In genomic region chr12:113064395-113065125, GRCh38 we compare ENCODE assay signal across 22 cellular contexts. TPM values are rescaled to one million over a fixed set of nuclear protein-coding genes. Genes with fewer than 3 reads are reported as not detected.
DNase-seq lines count a peak whose midpoint lies in the region; TF ChIP-seq lines count a peak whose summit lies in the region.
"Had no signal": no experiment of that assay in that cellular context is flagged by ENCODE, and none has a peak within 500 bp of the region (broad histone marks: within the 10 kb centered on the region; RNA-seq: fewer than 3 reads in every experiment).

No MANE protein-coding gene starts in this region.

- TF ChIP-seq CTCF in OCI-LY1 (IDR thresholded peaks at IDR 0.05; ENCODE audit: low read length) = no peak
- TF ChIP-seq CTCF in glutamatergic neuron (IDR thresholded peaks at IDR 0.05; ENCODE audit: partially characterized antibody, unreplicated experiment) = no peak
- TF ChIP-seq CTCF in Caco-2 (IDR thresholded peaks at IDR 0.05; ENCODE audit: insufficient read depth in 1 of 2, low read depth in 1 of 2, low read length in 1 of 2, severe bottlenecking in 1 of 2, unreplicated experiment in 1 of 2) = no peak

- H3K27ac ChIP-seq in BLaER1 (0 out of 2 replicates have a peak overlapping the region, but pooled peaks have one; percentile 45), OCI-LY1 (ENCODE audit: low read depth, low read length, poor library complexity, severe bottlenecking) (peak overlapping the region; percentile 99)
- H3K27ac ChIP-seq: adrenal gland, KMS-11 had no signal

- H3K4me1 Mint-ChIP-seq in glutamatergic neuron (ENCODE audit: low read depth, unreplicated experiment) (peaks cover 9% of the 10 kb centered on the region), Caco-2 (ENCODE audit: low read depth, unreplicated experiment) (no peaks in the 10 kb centered on the region)
- H3K4me1 Mint-ChIP-seq in activated T-helper 2 cell treated with anti-CD3 and anti-CD28 coated beads, Interferon-gamma antibody, Interleukin-2, Interleukin-4, amounts not matched to agents 10 μg/mL and 5 μg/mL and 100 μg/mL, durations not matched to agents 14 hours and 24 hours and 36 hours (ENCODE audit: low read depth) = no peaks in the 10 kb centered on the region
- H3K4me1 Mint-ChIP-seq: mesothelial cell of epicardium had no signal

- H3F3A ChIP-seq in OCI-LY1 (ENCODE audit: insufficient read depth, low read length) = peaks cover 12% of the 10 kb centered on the region

- CTCF ChIA-PET in Caco-2 (lab: Charles Lee) = no interaction called here

- H3K9me3 Mint-ChIP-seq in glutamatergic neuron (ENCODE audit: unreplicated experiment) = peaks cover 3% of the 10 kb centered on the region
- H3K9me3 Mint-ChIP-seq in Caco-2 (ENCODE audit: unreplicated experiment) = no peaks in the 10 kb centered on the region
- no peaks in the 10 kb centered on the region for H3K9me3 Mint-ChIP-seq in activated T-helper 2 cell treated with anti-CD3 and anti-CD28 coated beads, Interferon-gamma antibody, Interleukin-2, Interleukin-4, amounts not matched to agents 10 μg/mL and 5 μg/mL and 100 μg/mL, durations not matched to agents 14 hours and 24 hours and 36 hours
- H3K9me3 Mint-ChIP-seq: activated T-helper 1 cell treated with anti-CD3 and anti-CD28 coated beads, Interleukin-12 subunit alpha, Interleukin-12 subunit beta, Interleukin-2, Interleukin-4 antibody, amounts not matched to agents 30 ng/mL and 10 ng/mL and 1 ng/mL, durations not matched to agents 14 hours and 24 hours and 36 hours; dendritic cell treated with granulocyte-macrophage colony-stimulating factor and Interleukin-4, amounts not matched to agents 40 ng/mL and 50 ng/mL, for 4 days; mesothelial cell of epicardium; nephron progenitor cell had no signal

- BruUV-seq in Caco-2 (replicated peaks; lab: Mats Ljungman, UMichigan) = no TSS peak

- H2AFZ ChIP-seq in OCI-LY1 (ENCODE audit: low read length) = no peak overlapping the region

- H3K27me3 ChIP-seq in BLaER1 = no peaks in the 10 kb centered on the region
- no peaks in the 10 kb centered on the region for H3K27me3 ChIP-seq in OCI-LY1 (ENCODE audit: insufficient read depth, low read length)
- H3K27me3 ChIP-seq in Caco-2 (replicated peaks; ENCODE audit: control insufficient read depth, insufficient read depth, low read length) = no peaks in the 10 kb centered on the region

- no peak overlapping the region for H3K9ac ChIP-seq in BLaER1
- peak overlapping the region; percentile 85 for H3K9ac ChIP-seq in OCI-LY1 (ENCODE audit: low read length)
- H3K9ac ChIP-seq: KMS-11 had no signal

- no peaks in the 10 kb centered on the region for H3K9me3 ChIP-seq in BLaER1
- no peaks in the 10 kb centered on the region for H3K9me3 ChIP-seq in OCI-LY1 (ENCODE audit: low read length)
- H3K9me3 ChIP-seq in Caco-2 = no peaks in the 10 kb centered on the region
- H3K9me3 ChIP-seq: adrenal gland had no signal

- H3K36me3 Mint-ChIP-seq in glutamatergic neuron (ENCODE audit: unreplicated experiment) (no peaks in the 10 kb centered on the region), Caco-2 (ENCODE audit: insufficient read depth, unreplicated experiment) (no peaks in the 10 kb centered on the region)
- no peaks in the 10 kb centered on the region for H3K36me3 Mint-ChIP-seq in activated T-helper 2 cell treated with anti-CD3 and anti-CD28 coated beads, Interferon-gamma antibody, Interleukin-2, Interleukin-4, amounts not matched to agents 10 μg/mL and 5 μg/mL and 100 μg/mL, durations not matched to agents 14 hours and 24 hours and 36 hours (ENCODE audit: low read depth)
- H3K36me3 Mint-ChIP-seq: activated CD8-positive, alpha-beta memory T cell treated with anti-CD3 and anti-CD28 coated beads, Interleukin-2, amount 10 ng/mL, durations not matched to agents 7 days and 5 days; mesothelial cell of epicardium had no signal

- H3K27me3 Mint-ChIP-seq in glutamatergic neuron (ENCODE audit: unreplicated experiment) = peaks cover 9% of the 10 kb centered on the region
- H3K27me3 Mint-ChIP-seq in Caco-2 (ENCODE audit: insufficient read depth, unreplicated experiment) = peaks cover 3% of the 10 kb centered on the region
- H3K27me3 Mint-ChIP-seq in activated T-helper 2 cell treated with anti-CD3 and anti-CD28 coated beads, Interferon-gamma antibody, Interleukin-2, Interleukin-4, amounts not matched to agents 10 μg/mL and 5 μg/mL and 100 μg/mL, durations not matched to agents 14 hours and 24 hours and 36 hours (ENCODE audit: low read depth) = no peaks in the 10 kb centered on the region
- H3K27me3 Mint-ChIP-seq: activated CD8-positive, alpha-beta memory T cell treated with anti-CD3 and anti-CD28 coated beads, Interleukin-2, amount 10 ng/mL, durations not matched to agents 7 days and 5 days had no signal

- H3K79me2 ChIP-seq in OCI-LY1 (ENCODE audit: insufficient read depth, low read length) = peaks cover 63% of the 10 kb centered on the region

- intact Hi-C loops in Caco-2 (cut with micrococcal nuclease; ENCODE audit: unreplicated experiment) = no loop called here
- intact Hi-C loops in activated T-helper 2 cell treated with anti-CD3 and anti-CD28 coated beads, Interferon-gamma antibody, Interleukin-2, Interleukin-4, amounts not matched to agents 10 μg/mL and 5 μg/mL and 100 μg/mL, durations not matched to agents 14 hours and 24 hours and 36 hours (cut with micrococcal nuclease) = no loop called here

- DNase-seq in 8988T = peak; percentile 12
- no peak for DNase-seq in glutamatergic neuron
- no peak for DNase-seq in Caco-2
- no peak for DNase-seq in activated T-helper 2 cell treated with anti-CD3 and anti-CD28 coated beads, Interferon-gamma antibody, Interleukin-2, Interleukin-4, amounts not matched to agents 10 μg/mL and 5 μg/mL and 100 μg/mL, durations not matched to agents 14 hours and 24 hours and 36 hours (ENCODE audit: low spot score)
- no peak for DNase-seq in mesenteric fat pad (ENCODE audit: low spot score)
- DNase-seq: activated CD4-positive, alpha-beta T cell treated with anti-CD3 and anti-CD28 coated beads for 4 hours; activated CD8-positive, alpha-beta memory T cell treated with anti-CD3 and anti-CD28 coated beads, Interleukin-2, amount 10 ng/mL, durations not matched to agents 7 days and 5 days; GF-D8; left cardiac atrium; NCI-H1105 treated with DMSO at 0.1 percent for 48 hours; stimulated activated naive CD4-positive, alpha-beta T cell; SW 1271 had no signal

- H3K4me2 ChIP-seq in BLaER1 = peak overlapping the region; percentile 94
- peak overlapping the region; percentile 97 for H3K4me2 ChIP-seq in OCI-LY1 (ENCODE audit: low read length)
- H3K4me2 ChIP-seq: KMS-11 had no signal

- H3K27ac Mint-ChIP-seq in glutamatergic neuron (ENCODE audit: unreplicated experiment) = no peak overlapping the region
- H3K27ac Mint-ChIP-seq in Caco-2 (ENCODE audit: unreplicated experiment) = no peak overlapping the region
- H3K27ac Mint-ChIP-seq in activated T-helper 2 cell treated with anti-CD3 and anti-CD28 coated beads, Interferon-gamma antibody, Interleukin-2, Interleukin-4, amounts not matched to agents 10 μg/mL and 5 μg/mL and 100 μg/mL, durations not matched to agents 14 hours and 24 hours and 36 hours = no peak overlapping the region
- H3K27ac Mint-ChIP-seq: activated CD8-positive, alpha-beta memory T cell treated with anti-CD3 and anti-CD28 coated beads, Interleukin-2, amount 10 ng/mL, durations not matched to agents 7 days and 5 days; activated T-helper 1 cell treated with anti-CD3 and anti-CD28 coated beads, Interleukin-12 subunit alpha, Interleukin-12 subunit beta, Interleukin-2, Interleukin-4 antibody, amounts not matched to agents 30 ng/mL and 10 ng/mL and 1 ng/mL, durations not matched to agents 14 hours and 24 hours and 36 hours; dendritic cell treated with granulocyte-macrophage colony-stimulating factor and Interleukin-4, amounts not matched to agents 40 ng/mL and 50 ng/mL, for 4 days; mesothelial cell of epicardium; nephron progenitor cell; progenitor cell of endocrine pancreas had no signal

- H3K36me3 ChIP-seq in BLaER1 (peaks cover 8% of the 10 kb centered on the region; the same call in 1 of the 2 replicates), OCI-LY1 (ENCODE audit: insufficient read depth, low read length) (peaks cover 97% of the 10 kb centered on the region; the same call in 1 of the 2 replicates), Caco-2 (ENCODE audit: control insufficient read depth, insufficient read depth, low read length) (no peaks in the 10 kb centered on the region)
- H3K36me3 ChIP-seq: adrenal gland had no signal

- H4K20me1 ChIP-seq in BLaER1 = peaks cover 100% of the 10 kb centered on the region
- H4K20me1 ChIP-seq in OCI-LY1 (ENCODE audit: insufficient read depth, low read length) = no peaks in the 10 kb centered on the region

- H3K4me3 ChIP-seq in BLaER1 = no peak overlapping the region
- H3K4me3 ChIP-seq in OCI-LY1 (ENCODE audit: low read depth, low read length, poor library complexity, severe bottlenecking) = peak overlapping the region; percentile 73
- no peak overlapping the region for H3K4me3 ChIP-seq in Caco-2 (ENCODE audit: low read depth, low read length)
- H3K4me3 ChIP-seq: adrenal gland had no signal

- POLR2A ChIA-PET in Caco-2 (lab: Charles Lee) = no interaction called here

- no peaks in the 10 kb centered on the region for H3K9me2 ChIP-seq in OCI-LY1 (ENCODE audit: low read depth, low read length)

- peak overlapping the region; percentile 13 for H3K4me3 Mint-ChIP-seq in glutamatergic neuron (ENCODE audit: unreplicated experiment)
- no peak overlapping the region for H3K4me3 Mint-ChIP-seq in Caco-2 (ENCODE audit: unreplicated experiment)
- no peak overlapping the region for H3K4me3 Mint-ChIP-seq in activated T-helper 2 cell treated with anti-CD3 and anti-CD28 coated beads, Interferon-gamma antibody, Interleukin-2, Interleukin-4, amounts not matched to agents 10 μg/mL and 5 μg/mL and 100 μg/mL, durations not matched to agents 14 hours and 24 hours and 36 hours (ENCODE audit: low read depth)
- H3K4me3 Mint-ChIP-seq: activated CD8-positive, alpha-beta memory T cell treated with anti-CD3 and anti-CD28 coated beads, Interleukin-2, amount 10 ng/mL, durations not matched to agents 7 days and 5 days; activated T-helper 1 cell treated with anti-CD3 and anti-CD28 coated beads, Interleukin-12 subunit alpha, Interleukin-12 subunit beta, Interleukin-2, Interleukin-4 antibody, amounts not matched to agents 30 ng/mL and 10 ng/mL and 1 ng/mL, durations not matched to agents 14 hours and 24 hours and 36 hours; dendritic cell treated with granulocyte-macrophage colony-stimulating factor and Interleukin-4, amounts not matched to agents 40 ng/mL and 50 ng/mL, for 4 days; mesothelial cell of epicardium; nephron progenitor cell had no signal

- H3K4me1 ChIP-seq in BLaER1 (peaks cover 90% of the 10 kb centered on the region), OCI-LY1 (ENCODE audit: insufficient read depth, low read length, severe bottlenecking) (peaks cover 100% of the 10 kb centered on the region), Caco-2 (no peaks in the 10 kb centered on the region)
- H3K4me1 ChIP-seq: adrenal gland had no signal

RNA-seq across cellular contexts. Expression of gene DTX1, which starts 8.0 kb away (rescaled TPM):
- 4.3 TPM for total RNA-seq in glutamatergic neuron (ENCODE audit: unreplicated experiment)
- not detected in 2 replicates for total RNA-seq in Caco-2 (2022)
- total RNA-seq in activated T-helper 2 cell treated with anti-CD3 and anti-CD28 coated beads, Interferon-gamma antibody, Interleukin-2, Interleukin-4, amounts not matched to agents 10 μg/mL and 5 μg/mL and 100 μg/mL, durations not matched to agents 14 hours and 24 hours and 36 hours = 0.16 TPM in 1 of 2 replicates, not detected in the other
- total RNA-seq in mesenteric fat pad = 69.9 TPM
- total RNA-seq: bronchial epithelial cell had no signal

Comparison
In these comparisons a context has a peak if more than half of its experiments do, and no peak if none do; other contexts are left out.
1. RNA of gene DTX1, which starts 8.0 kb away (total RNA-seq): 69.9 TPM in mesenteric fat pad (single experiment); 4.3 TPM in glutamatergic neuron (single experiment), 0.16 TPM in activated T-helper 2 cell treated with anti-CD3 and anti-CD28 coated beads, Interferon-gamma antibody, Interleukin-2, Interleukin-4, amounts not matched to agents 10 μg/mL and 5 μg/mL and 100 μg/mL, durations not matched to agents 14 hours and 24 hours and 36 hours and not detected in Caco-2; every median in the first group is over 10 times any median in the second.